ENCODE assay signal across 14 cellular contexts in the genomic region with DNA sequence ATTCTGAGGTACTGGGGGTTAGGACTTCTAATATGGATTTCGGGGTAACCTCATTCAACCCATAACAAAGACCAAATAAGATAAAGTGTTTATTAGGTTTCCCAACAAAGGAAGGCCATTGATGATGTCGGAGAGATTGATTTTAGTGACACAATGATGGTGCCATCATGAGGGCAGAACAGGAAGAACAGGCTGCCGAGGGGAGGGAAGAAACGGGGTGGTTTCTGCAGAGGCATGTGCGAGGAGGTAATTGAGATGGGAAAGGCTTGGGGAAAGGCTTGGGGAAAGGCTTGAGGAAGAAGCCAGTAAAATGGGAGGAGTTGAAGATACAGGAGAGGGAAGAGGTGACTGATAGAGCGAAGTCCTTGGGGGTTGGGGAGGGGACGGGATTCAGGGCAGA. TPM values are rescaled to one million over a fixed set of nuclear protein-coding genes. Genes with fewer than 3 reads are reported as not detected.
A peak's percentile ranks its signal among the peaks of the same experiment; 100 is the strongest.
DNase-seq lines count a peak whose midpoint lies in the region; TF ChIP-seq lines count a peak whose summit lies in the region.
"Had no signal": no experiment of that assay in that cellular context is flagged by ENCODE, and none has a peak within 500 bp of the region (broad histone marks: within the 10 kb centered on the region; RNA-seq: fewer than 3 reads in every experiment).

No MANE protein-coding gene starts in this region.

- peak overlapping the region; percentile 46 for H2AFZ ChIP-seq in osteoblast (ENCODE audit: low read length)

- H3K27me3 Mint-ChIP-seq in dendritic cell treated with granulocyte-macrophage colony-stimulating factor and Interleukin-4, amounts not matched to agents 40 ng/mL and 50 ng/mL, for 4 days, result no peaks in the 10 kb centered on the region
- H3K27me3 Mint-ChIP-seq: stimulated activated naive B cell treated with anti-CD40 and anti-IgM and Interleukin-4, amounts not matched to agents 10 μg/mL and 1 μg/mL and 100 μg/mL, for 72 hours had no signal

- H3K4me3 ChIP-seq in GM12875 (ENCODE audit: low read depth, low read length) (no peak overlapping the region), osteoblast (ENCODE audit: insufficient read depth, low read length) (no peak overlapping the region)
- H3K4me3 ChIP-seq: left ventricle myocardium inferior had no signal

- no peaks in the 10 kb centered on the region for H3K9me3 ChIP-seq in osteoblast (ENCODE audit: low read depth, low read length)
- H3K9me3 ChIP-seq: left ventricle myocardium inferior, neutrophil had no signal

- peaks cover 51% of the 10 kb centered on the region for H3K4me1 Mint-ChIP-seq in dendritic cell treated with granulocyte-macrophage colony-stimulating factor and Interleukin-4, amounts not matched to agents 40 ng/mL and 50 ng/mL, for 4 days (ENCODE audit: low read depth)

- H3K27ac ChIP-seq in osteoblast (ENCODE audit: low read depth, low read length), result no peak overlapping the region
- H3K27ac ChIP-seq: left ventricle myocardium inferior, neutrophil had no signal

- DNase-seq in MV-4-11 (lab: John Stamatoyannopoulos, UW) (peak; percentile 33), osteoblast (ENCODE audit: insufficient read length, low spot score, missing footprints) (no peak), anterior cingulate cortex (lab: John Stamatoyannopoulos, UW) (no peak), NCI-H1436 (lab: John Stamatoyannopoulos, UW) (no peak)
- DNase-seq in activated effector memory CD4-positive, alpha-beta T cell treated with Interleukin-2 at 50 U/mL for 16 hours, result no peak
- DNase-seq: activated CD4-positive, alpha-beta T cell treated with anti-CD3 and anti-CD28 coated beads for 4 hours; foreskin melanocyte; left ventricle myocardium inferior; SHP77; stimulated activated naive B cell treated with anti-CD40 and anti-IgM and Interleukin-4, amounts not matched to agents 10 μg/mL and 1 μg/mL and 100 μg/mL, for 72 hours had no signal

- intact Hi-C loops in dendritic cell treated with granulocyte-macrophage colony-stimulating factor and Interleukin-4, amounts not matched to agents 40 ng/mL and 50 ng/mL, for 4 days (cut with micrococcal nuclease), result loop anchor here (2.0 kb wide), 1 partner anchor 44 kb away; a partner anchor contains a TSS

- H3K4me1 ChIP-seq in osteoblast (ENCODE audit: insufficient read depth, low read length), result no peaks in the 10 kb centered on the region
- H3K4me1 ChIP-seq: left ventricle myocardium inferior had no signal

- no peaks in the 10 kb centered on the region for H3K36me3 ChIP-seq in osteoblast (ENCODE audit: insufficient read depth, low read length)
- H3K36me3 ChIP-seq: left ventricle myocardium inferior, neutrophil had no signal

- H3K4me3 Mint-ChIP-seq in dendritic cell treated with granulocyte-macrophage colony-stimulating factor and Interleukin-4, amounts not matched to agents 40 ng/mL and 50 ng/mL, for 4 days, result peak overlapping the region; percentile 17
- H3K4me3 Mint-ChIP-seq: stimulated activated naive B cell treated with anti-CD40 and anti-IgM and Interleukin-4, amounts not matched to agents 10 μg/mL and 1 μg/mL and 100 μg/mL, for 72 hours had no signal

- no peaks in the 10 kb centered on the region for H3K9me3 Mint-ChIP-seq in dendritic cell treated with granulocyte-macrophage colony-stimulating factor and Interleukin-4, amounts not matched to agents 40 ng/mL and 50 ng/mL, for 4 days
- H3K9me3 Mint-ChIP-seq: activated T-helper 2 cell treated with anti-CD3 and anti-CD28 coated beads, Interferon-gamma antibody, Interleukin-2, Interleukin-4, amounts not matched to agents 10 μg/mL and 5 μg/mL and 100 μg/mL, durations not matched to agents 14 hours and 24 hours and 36 hours; stimulated activated naive B cell treated with anti-CD40 and anti-IgM and Interleukin-4, amounts not matched to agents 10 μg/mL and 1 μg/mL and 100 μg/mL, for 72 hours had no signal

- H3K79me2 ChIP-seq in osteoblast (ENCODE audit: insufficient read depth, low read length), result no peaks in the 10 kb centered on the region

- no peak overlapping the region for H3K4me2 ChIP-seq in osteoblast (ENCODE audit: insufficient read depth, low read length)

- H3K36me3 Mint-ChIP-seq in dendritic cell treated with granulocyte-macrophage colony-stimulating factor and Interleukin-4, amounts not matched to agents 40 ng/mL and 50 ng/mL, for 4 days (ENCODE audit: low read depth), result no peaks in the 10 kb centered on the region
- H3K36me3 Mint-ChIP-seq: stimulated activated naive B cell treated with anti-CD40 and anti-IgM and Interleukin-4, amounts not matched to agents 10 μg/mL and 1 μg/mL and 100 μg/mL, for 72 hours had no signal

- peaks cover 15% of the 10 kb centered on the region for H3K27me3 ChIP-seq in osteoblast (ENCODE audit: insufficient read depth, low read length)

- H3K27ac Mint-ChIP-seq in dendritic cell treated with granulocyte-macrophage colony-stimulating factor and Interleukin-4, amounts not matched to agents 40 ng/mL and 50 ng/mL, for 4 days, result peak overlapping the region; percentile 49
- H3K27ac Mint-ChIP-seq: activated T-helper 2 cell treated with anti-CD3 and anti-CD28 coated beads, Interferon-gamma antibody, Interleukin-2, Interleukin-4, amounts not matched to agents 10 μg/mL and 5 μg/mL and 100 μg/mL, durations not matched to agents 14 hours and 24 hours and 36 hours; stimulated activated naive B cell treated with anti-CD40 and anti-IgM and Interleukin-4, amounts not matched to agents 10 μg/mL and 1 μg/mL and 100 μg/mL, for 72 hours had no signal

- H4K20me1 ChIP-seq in osteoblast (ENCODE audit: insufficient read depth, low read length), result no peaks in the 10 kb centered on the region

- peak; percentile 14; the same call in 1 of the 2 replicates for TF ChIP-seq CTCF in GM12875 (IDR thresholded peaks at IDR 0.05; ENCODE audit: borderline replicate concordance, insufficient read depth, low read depth, low read length)
- peak; percentile 35 for TF ChIP-seq CTCF in osteoblast (IDR thresholded peaks at IDR 0.05; ENCODE audit: extremely low read depth, low read depth, low read length)

RNA-seq across cellular contexts. Expression of a gene that starts 6.2 kb away (rescaled TPM):
- 0.29 and 0.36 TPM in 2 replicates for total RNA-seq in osteoblast

RNA-seq across cellular contexts. Expression of a gene that starts 43.9 kb away (rescaled TPM):
- 14.1 and 17.1 TPM in 2 replicates for total RNA-seq in osteoblast
